In genomic region chr3:86229775-86230094, GRCh38 we compare ENCODE assay signal across 25 cellular contexts.
"Had no signal": no experiment of that assay in that cellular context is flagged by ENCODE, and none has a peak within 500 bp of the region (broad histone marks: within the 10 kb centered on the region; RNA-seq: fewer than 3 reads in every experiment).

No MANE protein-coding gene starts in this region.

- H3K27me3 ChIP-seq: colonic mucosa, esophagus squamous epithelium, gastrocnemius medialis, heart right ventricle, left lung had no signal

- H3K4me3 ChIP-seq: colonic mucosa, esophagus squamous epithelium, gastrocnemius medialis, heart right ventricle, left lung, lower lobe of right lung, mucosa of descending colon had no signal

- DNase-seq: colonic mucosa; cortex of kidney; effector CD8-positive, alpha-beta T cell; effector memory CD8-positive, alpha-beta T cell; endodermal cell; erythroblast; esophagus squamous epithelium; foreskin fibroblast; foreskin melanocyte; gastrocnemius medialis; glutamatergic neuron; head of caudate nucleus; heart right ventricle; hippocampal formation; left cardiac atrium; left lung; left ventricle myocardium superior; lower lobe of right lung; mesenchymal stem cell; mucosa of descending colon; naive B cell had no signal

- H3K9me3 ChIP-seq: colonic mucosa, gastrocnemius medialis, heart right ventricle, left lung, lower lobe of right lung, mucosa of descending colon had no signal

- H3K4me1 ChIP-seq: colonic mucosa, esophagus squamous epithelium, gastrocnemius medialis, heart right ventricle, left lung, lower lobe of right lung had no signal

- FAIRE-seq: islet of Langerhans, keratinocyte had no signal

- H3K27ac ChIP-seq: colonic mucosa, epithelial cell of prostate, esophagus squamous epithelium, gastrocnemius medialis, heart right ventricle, left lung, lower lobe of right lung had no signal

- ATAC-seq: effector memory CD8-positive, alpha-beta T cell; esophagus mucosa; heart right ventricle; left cardiac atrium; left lung; left ventricle myocardium superior; lower lobe of right lung; mucosa of descending colon had no signal

- H3K36me3 ChIP-seq: colonic mucosa, esophagus squamous epithelium, gastrocnemius medialis, heart right ventricle, left lung, lower lobe of right lung had no signal
